8 cellular contexts compared by ENCODE assay signal in the genomic region with DNA sequence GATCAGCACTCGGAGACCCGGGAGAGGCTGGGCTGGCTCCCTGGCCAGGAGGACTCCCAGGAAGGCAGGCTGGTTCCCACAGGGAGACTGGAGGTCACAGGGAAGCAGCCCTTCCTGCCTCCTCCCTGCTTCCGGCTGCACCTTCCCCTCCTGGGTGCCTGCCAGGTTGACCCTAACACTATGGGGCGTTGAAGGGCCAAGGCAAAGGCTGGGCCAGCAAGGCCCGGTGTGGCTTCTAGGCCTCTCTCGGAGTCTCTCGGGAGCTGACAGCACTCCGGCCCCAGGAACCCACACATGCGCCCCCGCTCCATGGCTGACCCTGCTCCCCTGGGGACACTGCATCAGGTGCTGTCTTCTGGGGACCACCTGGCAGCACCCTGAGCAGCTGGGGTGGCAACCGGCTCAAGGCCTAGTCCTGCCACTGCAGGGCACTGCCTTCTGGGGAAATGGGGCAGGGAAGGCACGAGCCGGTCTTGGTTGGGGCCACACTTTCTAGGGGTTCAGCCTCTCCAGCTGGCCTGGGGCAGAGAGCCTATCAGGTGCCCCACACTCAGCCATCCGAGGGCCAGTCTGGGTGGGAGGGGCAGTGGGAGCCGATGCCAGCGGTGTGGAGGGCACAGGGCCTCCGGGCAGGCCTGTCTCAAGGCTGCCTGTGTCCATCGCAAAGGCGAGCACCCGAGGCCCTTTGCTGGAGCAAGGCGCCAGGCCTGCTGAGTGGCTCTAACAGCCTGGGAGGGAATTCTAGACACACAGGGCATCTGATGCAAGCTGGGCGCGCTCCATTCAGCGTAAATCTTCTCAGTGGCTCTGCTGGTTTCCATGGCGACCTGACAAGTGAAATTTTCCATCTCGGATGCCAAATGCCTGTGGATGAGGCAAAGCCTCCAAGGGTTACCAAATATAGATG. TPM values are rescaled to one million over a fixed set of nuclear protein-coding genes. Genes with fewer than 3 reads are reported as not detected.
DNase-seq lines count a peak whose midpoint lies in the region; ATAC-seq and TF ChIP-seq lines count a peak whose summit lies in the region.

No MANE protein-coding gene starts in this region.

- no peaks in the 10 kb centered on the region for H3K9me3 ChIP-seq in KOPT-K1 (ENCODE audit: insufficient read depth, low read length, poor library complexity, severe bottlenecking)
- H3K9me3 ChIP-seq in right lobe of liver, result no peaks in the 10 kb centered on the region
- no peaks in the 10 kb centered on the region for H3K9me3 ChIP-seq in subcutaneous abdominal adipose tissue (ENCODE audit: control insufficient read depth in 5 of 5, low read length in 5 of 5)

- in situ Hi-C loops in GM13977 (cut with MboI; ENCODE audit: low pct_unique_long_range_greater_than_20kb, low sequenced_read_pairs, unreplicated experiment), result no loop called here

- H3K27me3 ChIP-seq in right lobe of liver (no peaks in the 10 kb centered on the region), subcutaneous abdominal adipose tissue (ENCODE audit: control insufficient read depth in 5 of 5, insufficient read depth in 4 of 5, low read length in 5 of 5) (no peaks in the 10 kb centered on the region)

- H3K36me3 ChIP-seq in KOPT-K1 (ENCODE audit: insufficient read depth, low read length), result no peaks in the 10 kb centered on the region
- H3K36me3 ChIP-seq in right lobe of liver, result no peaks in the 10 kb centered on the region
- H3K36me3 ChIP-seq in subcutaneous abdominal adipose tissue (ENCODE audit: control insufficient read depth in 5 of 5, insufficient read depth in 5 of 5, low read length in 5 of 5), result peaks cover 0 to 28% (median 0%) of the 10 kb centered on the region in 5 donors

- 84% methylated on average over 5 of the region's 26 CpGs for WGBS in right lobe of liver (ENCODE audit: insufficient coverage, low coverage, low lambda C conversion rate, missing lambda C conversion rate)

- TF ChIP-seq POLR2A in right lobe of liver (IDR thresholded peaks at IDR 0.05), result no peak

- DNase-seq in cerebellar cortex (ENCODE audit: low spot score) (peak; percentile 99), right lobe of liver (peak in 2 of 3 donors; percentile 35 to 58), GM13977 (ENCODE audit: low spot score) (no peak), activated T-cell treated with anti-CD3 and anti-CD28 coated beads for 4 hours (no peak), NCI-H2029 treated with DMSO at 0.1 percent for 48 hours (lab: John Stamatoyannopoulos, UW) (no peak), left lobe of liver (ENCODE audit: low spot score) (no peak)

- intact Hi-C loops in right lobe of liver (cut with DNase I), result no loop called here

- peaks cover 0 to 9% (median 5%) of the 10 kb centered on the region in 4 donors for H3K4me1 ChIP-seq in right lobe of liver
- H3K4me1 ChIP-seq in subcutaneous abdominal adipose tissue (ENCODE audit: control insufficient read depth in 5 of 5, insufficient read depth in 5 of 5, low read length in 5 of 5), result peaks cover 30 to 99% (median 88%) of the 10 kb centered on the region in 5 donors

- no peak for TF ChIP-seq CTCF in right lobe of liver (IDR thresholded peaks at IDR 0.05)
- no peak for TF ChIP-seq CTCF in GM13977 (IDR thresholded peaks at IDR 0.05; ENCODE audit: extremely low read depth, insufficient read depth, missing control alignments)

- peak overlapping the region; percentile 13 to 71 (median 33) for H3K9ac ChIP-seq in subcutaneous abdominal adipose tissue (ENCODE audit: low read length in 5 of 5)

- H3K27ac ChIP-seq in KOPT-K1 (ENCODE audit: low read depth, low read length, poor library complexity, severe bottlenecking) (peak overlapping the region; percentile 3), right lobe of liver (peak overlapping the region; percentile 36 to 53 (median 51)), subcutaneous abdominal adipose tissue (ENCODE audit: low read depth, low read length) (peak overlapping the region; percentile 82)

- H3K4me3 ChIP-seq in right lobe of liver (no peak overlapping the region), subcutaneous abdominal adipose tissue (ENCODE audit: low read depth in 1 of 5, low read length in 5 of 5) (no peak overlapping the region)

- no peak for ATAC-seq in right lobe of liver
- no peak for ATAC-seq in left lobe of liver

RNA-seq across cellular contexts. Expression of gene MTSS2, which starts 5.6 kb away (rescaled TPM):
- total RNA-seq in right lobe of liver, result 100 to 1,000 TPM in 2 of 6 experiments, 10 to 100 TPM in 4; 28.5 to 117 (median 80.2) TPM
- total RNA-seq in left lobe of liver, result 58.1 TPM

RNA-seq across cellular contexts. Expression of gene IL34, which starts 45.1 kb away (rescaled TPM):
- total RNA-seq in right lobe of liver, result 1 to 10 TPM in 1 of 6 experiments, under 1 TPM in 5; 0.27 to 1.1 (median 0.49) TPM
- 0.58 TPM for total RNA-seq in left lobe of liver

Comparison
In these comparisons a context has a peak if more than half of its experiments do, and no peak if none do; other contexts are left out.
1. H3K27ac ChIP-seq: peak in every context shown above with its lines; median percentile 82 in subcutaneous abdominal adipose tissue; 51 in right lobe of liver; 3 in KOPT-K1.
2. DNase-seq: peak in cerebellar cortex (single experiment) and right lobe of liver (2 of 3); none in GM13977 (single experiment), activated T-cell treated with anti-CD3 and anti-CD28 coated beads for 4 hours (single experiment), NCI-H2029 treated with DMSO at 0.1 percent for 48 hours (single experiment) and left lobe of liver (single experiment).